8 cellular contexts compared by ENCODE assay signal in the genomic region with DNA sequence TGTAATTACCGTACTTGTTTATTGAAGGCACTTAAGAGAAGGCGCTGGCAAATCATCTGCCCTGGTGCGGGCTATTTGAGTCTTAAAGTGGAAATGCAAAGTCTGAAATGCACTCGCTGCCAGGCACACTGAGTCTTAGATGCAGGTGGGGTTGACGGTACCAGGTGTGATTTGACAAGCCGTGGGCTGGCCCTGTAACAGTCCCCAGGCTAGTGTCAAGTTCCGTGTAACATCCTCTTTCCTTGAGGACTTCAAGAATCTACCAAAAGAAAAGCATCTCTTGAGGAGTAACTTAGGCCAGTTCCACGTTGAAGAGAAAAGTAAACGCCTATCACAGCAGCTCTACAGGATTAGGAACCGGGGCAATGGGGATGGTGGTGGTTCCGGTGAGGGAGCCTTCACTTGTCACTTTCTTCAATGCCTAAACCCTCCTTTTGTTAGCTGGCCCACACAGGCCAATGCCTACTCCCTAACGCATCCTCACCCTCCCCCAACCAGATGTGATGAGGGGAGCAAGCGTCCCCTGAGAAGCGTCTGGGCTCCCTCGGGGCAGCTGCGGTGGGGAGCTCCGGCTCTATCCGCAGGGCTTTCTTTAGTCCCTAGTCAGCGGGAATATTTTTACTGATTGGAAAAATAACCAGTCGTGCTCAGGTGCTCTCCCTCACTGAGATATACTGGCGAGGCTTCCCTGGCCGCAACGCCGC. TPM values are rescaled to one million over a fixed set of nuclear protein-coding genes. Genes with fewer than 3 reads are reported as not detected.
DNase-seq lines count a peak whose midpoint lies in the region; ATAC-seq and TF ChIP-seq lines count a peak whose summit lies in the region.

No MANE protein-coding gene starts in this region.

- peak overlapping the region; percentile 85 for H3K4me2 ChIP-seq in SU-DHL-6 (ENCODE audit: low read depth, low read length, poor library complexity, severe bottlenecking)

- TF ChIP-seq POLR2A in esophagus muscularis mucosa (IDR thresholded peaks at IDR 0.05; ENCODE audit: low read depth), result no peak

- peak overlapping the region; percentile 94 for H3K9ac ChIP-seq in SU-DHL-6 (ENCODE audit: low read length)

- peak overlapping the region; percentile 87 for H3K27ac ChIP-seq in CD4-positive, alpha-beta T cell (ENCODE audit: low read depth, low read length)
- H3K27ac ChIP-seq in SU-DHL-6 (ENCODE audit: low read depth, low read length) (peak overlapping the region; percentile 93), esophagus muscularis mucosa (replicated peaks in 1 of 4) (peak overlapping the region; percentile 92 to 98 (median 98))

- intact Hi-C loops in CD4-positive, alpha-beta T cell (cut with DNase I, micrococcal nuclease), result loop anchor here (1.0 to 10.0 kb wide), 8 partner anchors 16 to 1595 kb away; a partner anchor contains a TSS
- intact Hi-C loops in esophagus muscularis mucosa (cut with DNase I), result loop anchor here (5.0 kb wide), 2 partner anchors 47 to 253 kb away; a partner anchor contains a TSS

- H3K36me3 Mint-ChIP-seq in CD4-positive, alpha-beta T cell (ENCODE audit: low read depth), result peaks cover 27% of the 10 kb centered on the region

- peak overlapping the region; percentile 97 for H3K27ac Mint-ChIP-seq in CD4-positive, alpha-beta T cell

- TF ChIP-seq EP300 in esophagus muscularis mucosa (IDR thresholded peaks at IDR 0.05), result no peak

- H3K36me3 ChIP-seq in SU-DHL-6 (ENCODE audit: low read length) (no peaks in the 10 kb centered on the region), esophagus muscularis mucosa (no peaks in the 10 kb centered on the region), neuron (ENCODE audit: insufficient read depth, low read length) (no peaks in the 10 kb centered on the region)

- ATAC-seq in CD4-positive, alpha-beta T cell (ENCODE audit: poor library complexity), result peak; percentile 10
- ATAC-seq in GM18907 (IDR thresholded peaks at IDR 0.05; ENCODE audit: unreplicated experiment) (peak; percentile 39), HG03103 (IDR thresholded peaks at IDR 0.05; ENCODE audit: low read depth, unreplicated experiment) (peak; percentile 16)

- CTCF ChIA-PET in CD4-positive, alpha-beta T cell (lab: Charles Lee), result interaction anchor here (0.8 to 5.8 kb wide), 4 partner anchors 13 to 252 kb away, joined by 3 to 50 read pairs (median 21); a partner anchor contains a TSS

- no peak for TF ChIP-seq CTCF in CD4-positive, alpha-beta T cell (IDR thresholded peaks at IDR 0.05)
- no peak for TF ChIP-seq CTCF in SU-DHL-6 (IDR thresholded peaks at IDR 0.05; ENCODE audit: insufficient read depth, low read length, poor library complexity, severe bottlenecking)
- no peak for TF ChIP-seq CTCF in esophagus muscularis mucosa (IDR thresholded peaks at IDR 0.05)

- no peaks in the 10 kb centered on the region for H3K27me3 ChIP-seq in CD4-positive, alpha-beta T cell (ENCODE audit: control insufficient read depth, insufficient read depth, low read length)
- H3K27me3 ChIP-seq in SU-DHL-6 (ENCODE audit: low read length) (no peaks in the 10 kb centered on the region), esophagus muscularis mucosa (no peaks in the 10 kb centered on the region), neuron (ENCODE audit: insufficient read depth, low read length) (no peaks in the 10 kb centered on the region)

- POLR2A ChIA-PET in CD4-positive, alpha-beta T cell (lab: Charles Lee), result interaction anchor here (0.7 to 3.9 kb wide), 10 partner anchors 11 to 1387 kb away, joined by 3 to 93 read pairs (median 6); a partner anchor contains a TSS

- H3K79me2 ChIP-seq in SU-DHL-6 (ENCODE audit: insufficient read depth, low read length), result peaks cover 36% of the 10 kb centered on the region

- no peaks in the 10 kb centered on the region for H3K9me3 ChIP-seq in CD4-positive, alpha-beta T cell (ENCODE audit: control insufficient read depth, low read length)
- H3K9me3 ChIP-seq in SU-DHL-6 (ENCODE audit: insufficient read depth, low read length), result no peaks in the 10 kb centered on the region
- no peaks in the 10 kb centered on the region for H3K9me3 ChIP-seq in esophagus muscularis mucosa
- H3K9me3 ChIP-seq in neuron (ENCODE audit: low read length), result no peaks in the 10 kb centered on the region

- H3K4me3 Mint-ChIP-seq in CD4-positive, alpha-beta T cell, result peak overlapping the region; percentile 99

- H3K4me1 ChIP-seq in esophagus muscularis mucosa (peaks cover 22 to 34% (median 32%) of the 10 kb centered on the region in 4 donors), neuron (ENCODE audit: insufficient read depth, low read length) (peaks cover 26% of the 10 kb centered on the region)

- WGBS in esophagus muscularis mucosa, result 27% methylated on average over 13 of the region's 24 CpGs

- H2AFZ ChIP-seq in SU-DHL-6 (ENCODE audit: low read depth, low read length, severe bottlenecking) (peak overlapping the region; percentile 20), neuron (ENCODE audit: low read depth, low read length) (peak overlapping the region; percentile 54)

- H3F3A ChIP-seq in SU-DHL-6 (ENCODE audit: insufficient read depth), result peaks cover 15% of the 10 kb centered on the region

- H3K27me3 Mint-ChIP-seq in CD4-positive, alpha-beta T cell, result no peaks in the 10 kb centered on the region

- DNase-seq in CD4-positive, alpha-beta T cell, result peak in 3 of 10 experiments; percentile 5 to 20 (median 13)
- DNase-seq in esophagus muscularis mucosa (ENCODE audit: extremely low spot score) (no peak), C1 segment of cervical spinal cord (lab: John Stamatoyannopoulos, UW) (no peak), COR-L47 (lab: John Stamatoyannopoulos, UW) (no peak)

- H3K4me3 ChIP-seq in SU-DHL-6 (ENCODE audit: insufficient read depth, low read length, poor library complexity, severe bottlenecking) (peak overlapping the region; percentile 77), esophagus muscularis mucosa (peak overlapping the region; percentile 74 to 99 (median 90)), neuron (ENCODE audit: low read length) (peak overlapping the region; percentile 62)

- no peaks in the 10 kb centered on the region for H3K9me2 ChIP-seq in SU-DHL-6 (replicated peaks; ENCODE audit: insufficient read depth, low read length)

- peaks cover 9% of the 10 kb centered on the region for H4K20me1 ChIP-seq in SU-DHL-6 (ENCODE audit: low read depth, low read length)

- H3K4me1 Mint-ChIP-seq in CD4-positive, alpha-beta T cell (ENCODE audit: low read depth), result peaks cover 35% of the 10 kb centered on the region

- H3K9me3 Mint-ChIP-seq in CD4-positive, alpha-beta T cell, result no peaks in the 10 kb centered on the region

RNA-seq across cellular contexts. Expression of a gene that starts 1.5 kb away (rescaled TPM):
- total RNA-seq in CD4-positive, alpha-beta T cell, result 10 to 100 TPM; 47.1 to 53.2 TPM
- total RNA-seq in esophagus muscularis mucosa, result 100 to 1,000 TPM; 163 to 247 (median 198) TPM
